In the genomic region with DNA sequence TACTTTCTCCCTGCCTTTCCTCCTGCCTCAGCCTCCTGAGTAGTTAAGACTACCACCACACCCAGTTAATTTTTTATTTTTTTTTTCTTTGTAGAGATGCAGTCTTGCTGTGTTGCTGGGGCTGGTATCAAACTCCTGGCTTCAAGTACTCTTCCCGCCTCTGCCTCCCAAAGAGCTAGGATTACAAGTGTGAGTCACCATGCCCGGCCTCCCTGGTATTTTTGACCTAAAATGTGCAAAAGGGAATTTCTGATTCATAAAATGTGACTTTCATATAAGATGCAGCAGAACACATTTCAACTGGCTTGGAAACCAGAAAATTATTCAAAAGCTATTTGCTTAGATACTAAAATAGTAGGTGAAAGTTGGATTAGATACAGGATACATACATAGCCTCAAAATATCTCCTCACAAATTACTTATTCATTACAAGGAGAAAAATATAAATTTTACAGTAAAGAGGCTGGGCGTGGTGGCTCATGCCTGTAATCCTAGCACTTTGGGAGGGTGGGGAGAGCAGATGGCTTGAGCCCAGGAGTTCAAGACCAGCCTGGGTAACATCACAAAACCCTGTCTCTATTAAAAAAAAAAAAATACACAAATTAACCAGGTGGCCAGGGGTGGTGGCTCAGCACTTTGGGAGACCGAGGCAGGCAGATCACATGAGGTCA, we compare ENCODE assay signal across 8 cellular contexts. TPM values are rescaled to one million over a fixed set of nuclear protein-coding genes. Genes with fewer than 3 reads are reported as not detected.
DNase-seq lines count a peak whose midpoint lies in the region; ATAC-seq and TF ChIP-seq lines count a peak whose summit lies in the region.

No MANE protein-coding gene starts in this region.

- DNase-seq in EL (peak; percentile 92), RPMI7951 (ENCODE audit: low read depth) (peak; percentile 73), dermis microvascular lymphatic vessel endothelial cell (ENCODE audit: low read depth in 2 of 2) (peak; percentile 11 to 42), osteocyte (ENCODE audit: extremely low spot score, unreplicated experiment) (peak; percentile 82), HuH-7 (ENCODE audit: low spot score) (no peak), hepatocyte (ENCODE audit: low spot score) (no peak), GOT3 (lab: John Stamatoyannopoulos, UW) (no peak)
- DNase-seq in stimulated activated naive CD8-positive, alpha-beta T cell treated with anti-CD3 and anti-CD28 coated beads, Interleukin-15, Interleukin-2, amounts not matched to agents 100 U/mL and 50 U/mL, for 24 hours: no peak

- H3K36me3 ChIP-seq in hepatocyte (replicated peaks; ENCODE audit: insufficient read depth, low read depth): no peaks in the 10 kb centered on the region

- H3K4me2 ChIP-seq in hepatocyte: no peak overlapping the region

- H3K9me2 ChIP-seq in hepatocyte (replicated peaks; ENCODE audit: insufficient read depth): no peaks in the 10 kb centered on the region

- H4K20me1 ChIP-seq in hepatocyte (ENCODE audit: insufficient read depth, poor library complexity, severe bottlenecking): peaks cover 16% of the 10 kb centered on the region

- no peaks in the 10 kb centered on the region for H3K27me3 ChIP-seq in hepatocyte

- no peaks in the 10 kb centered on the region for H3K4me1 ChIP-seq in hepatocyte (ENCODE audit: insufficient read depth)

- H3K4me1 Mint-ChIP-seq in osteocyte (ENCODE audit: unreplicated experiment): peaks cover 22% of the 10 kb centered on the region

- H3K27ac Mint-ChIP-seq in osteocyte (ENCODE audit: unreplicated experiment): peak overlapping the region; percentile 82

- no peak overlapping the region for H3K27ac ChIP-seq in hepatocyte

- H3K36me3 Mint-ChIP-seq in osteocyte (ENCODE audit: unreplicated experiment): peaks cover 2% of the 10 kb centered on the region

- H3K9me3 Mint-ChIP-seq in osteocyte (ENCODE audit: unreplicated experiment): no peaks in the 10 kb centered on the region

- no peak overlapping the region for H3K4me3 Mint-ChIP-seq in osteocyte (ENCODE audit: unreplicated experiment)

- WGBS in hepatocyte (ENCODE audit: low lambda C conversion rate, missing lambda C conversion rate): 85% methylated on average over 4 of the region's 4 CpGs

- H3K27me3 Mint-ChIP-seq in osteocyte (ENCODE audit: unreplicated experiment): no peaks in the 10 kb centered on the region

- no peak for ATAC-seq in stimulated activated naive CD8-positive, alpha-beta T cell treated with anti-CD3 and anti-CD28 coated beads, Interleukin-15, Interleukin-2, amounts not matched to agents 100 U/mL and 50 U/mL, for 24 hours

- H3K79me2 ChIP-seq in hepatocyte: peaks cover 68% of the 10 kb centered on the region

- TF ChIP-seq CTCF in osteocyte (IDR thresholded peaks at IDR 0.05): no peak
- no peak for TF ChIP-seq CTCF in hepatocyte (IDR thresholded peaks at IDR 0.05; ENCODE audit: poor library complexity)

- H3K4me3 ChIP-seq in hepatocyte: no peak overlapping the region

- no peak overlapping the region for H2AFZ ChIP-seq in hepatocyte

- H3K9me3 ChIP-seq in hepatocyte (ENCODE audit: low read depth): no peaks in the 10 kb centered on the region

RNA-seq across cellular contexts. Expression of gene MAP4, which starts 32.0 kb away (rescaled TPM):
- 97.6 and 99.2 TPM in 2 replicates for total RNA-seq in RPMI7951 (2014; rRNA removed; shearing (Covaris generic))
- total RNA-seq in dermis microvascular lymphatic vessel endothelial cell (41.2 and 53.1 TPM in 2 replicates), osteocyte (275 and 295 TPM in 2 replicates), hepatocyte (64.7 and 85.5 TPM in 2 replicates)
- 91.1 and 91.3 TPM in 2 replicates for polyA plus RNA-seq in hepatocyte

Comparison
In these comparisons a context has a peak if more than half of its experiments do, and no peak if none do; other contexts are left out.
1. DNase-seq: peak in EL (single experiment), RPMI7951 (single experiment), dermis microvascular lymphatic vessel endothelial cell (2 of 2) and osteocyte (single experiment); none in HuH-7 (single experiment), stimulated activated naive CD8-positive, alpha-beta T cell treated with anti-CD3 and anti-CD28 coated beads, Interleukin-15, Interleukin-2, amounts not matched to agents 100 U/mL and 50 U/mL, for 24 hours (single experiment), hepatocyte (single experiment) and GOT3 (single experiment).